ENCODE assay signal across 6 cellular contexts in the genomic region with DNA sequence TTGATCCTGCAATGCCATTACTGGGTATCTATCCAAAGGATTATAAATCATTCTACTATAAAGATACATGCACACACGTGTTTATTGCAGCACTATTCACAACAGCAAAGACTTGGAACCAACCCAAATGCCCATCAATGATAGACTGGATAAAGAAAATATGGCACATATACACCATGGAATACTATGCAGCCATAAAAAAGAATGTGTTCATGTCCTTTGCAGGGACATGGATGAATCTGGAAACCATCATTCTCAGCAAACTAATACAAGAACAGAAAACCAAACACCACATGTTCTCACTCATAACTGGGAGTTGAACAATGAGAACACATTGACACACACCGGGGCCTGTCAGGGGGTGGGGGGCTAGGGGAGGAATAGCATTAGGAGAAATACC. TPM values are rescaled to one million over a fixed set of nuclear protein-coding genes. Genes with fewer than 3 reads are reported as not detected.
"Had no signal": no experiment of that assay in that cellular context is flagged by ENCODE, and none has a peak within 500 bp of the region (broad histone marks: within the 10 kb centered on the region; RNA-seq: fewer than 3 reads in every experiment).

No MANE protein-coding gene starts in this region.

RNA-seq across cellular contexts. Expression of a gene that starts 4.9 kb away (rescaled TPM):
- total RNA-seq: GM23248, H1, H7, H9, HFFc6 had no signal
- polyA plus RNA-seq: GM23248, GM23338, H1 had no signal

RNA-seq across cellular contexts. Expression of a gene that starts 26.7 kb away (rescaled TPM):
- total RNA-seq: GM23248, H1, H9 had no signal
- polyA plus RNA-seq: GM23338, H1 had no signal
